In genomic region chr14:92465353-92466067, GRCh38 we compare ENCODE assay signal across 14 cellular contexts.
"Had no signal": no experiment of that assay in that cellular context is flagged by ENCODE, and none has a peak within 500 bp of the region (broad histone marks: within the 10 kb centered on the region; RNA-seq: fewer than 3 reads in every experiment).

No MANE protein-coding gene starts in this region.

- H3K4me1 ChIP-seq: adrenal gland had no signal

- H3K36me3 ChIP-seq: adrenal gland, thyroid gland, WERI-Rb-1 had no signal

- H3K27ac Mint-ChIP-seq: memory B cell, nephron progenitor cell had no signal

- DNase-seq: activated CD4-positive, alpha-beta T cell treated with anti-CD3 and anti-CD28 coated beads for 4 hours; activated naive CD4-positive, alpha-beta T cell treated with anti-CD3 and anti-CD28 coated beads, Interleukin-2, amount 50 U/mL, for 16 hours; activated T-cell treated with anti-CD3 and anti-CD28 coated beads, Interleukin-2, amount 50 U/mL, for 1 hour; central memory CD4-positive, alpha-beta T cell; effector memory CD4-positive, alpha-beta T cell; nephron progenitor cell; stimulated activated CD4-positive, alpha-beta T cell treated with anti-CD3 and anti-CD28 coated beads, Interleukin-15, amount 100 ng/mL, for 24 hours; stimulated activated CD4-positive, alpha-beta T cell treated with anti-CD3 and anti-CD28 coated beads, Interleukin-4, amount 100 ng/mL, for 4 hours; T1000; thyroid gland; WERI-Rb-1 had no signal

- H3K4me1 Mint-ChIP-seq: nephron progenitor cell had no signal

- H3K4me3 Mint-ChIP-seq: memory B cell, nephron progenitor cell had no signal

- H3K27ac ChIP-seq: thyroid gland, WERI-Rb-1 had no signal

- H3K27me3 ChIP-seq: adrenal gland, thyroid gland had no signal

- H3K4me3 ChIP-seq: adrenal gland, coronary artery, thyroid gland had no signal

- H3K9me3 ChIP-seq: adrenal gland, thyroid gland had no signal
